In genomic region chr5:84397385-84397784, GRCh38 we compare ENCODE assay signal across 25 cellular contexts.
"Had no signal": no experiment of that assay in that cellular context is flagged by ENCODE, and none has a peak within 500 bp of the region (broad histone marks: within the 10 kb centered on the region; RNA-seq: fewer than 3 reads in every experiment).

No MANE protein-coding gene starts in this region.

- H3K36me3 ChIP-seq: colonic mucosa, esophagus muscularis mucosa, esophagus squamous epithelium, gastrocnemius medialis, gastroesophageal sphincter, heart left ventricle, heart right ventricle had no signal

- H3K9me3 ChIP-seq: colonic mucosa, esophagus muscularis mucosa, esophagus squamous epithelium, gastrocnemius medialis, gastroesophageal sphincter, heart left ventricle, heart right ventricle had no signal

- ATAC-seq: effector memory CD8-positive, alpha-beta T cell; esophagus mucosa; foreskin keratinocyte; gastrocnemius medialis; gastroesophageal sphincter; heart left ventricle; heart right ventricle had no signal

- H3K4me3 Mint-ChIP-seq: dendritic cell treated with granulocyte-macrophage colony-stimulating factor and Interleukin-4, amounts not matched to agents 40 ng/mL and 50 ng/mL, for 4 days; effector memory CD8-positive, alpha-beta T cell; endodermal cell had no signal

- H3K4me1 ChIP-seq: colonic mucosa, foreskin keratinocyte, gastrocnemius medialis, heart left ventricle, heart right ventricle had no signal

- DNase-seq: colonic mucosa; cortex of kidney; dermis blood vessel endothelial cell; dorsolateral prefrontal cortex; effector CD4-positive, alpha-beta T cell; effector CD8-positive, alpha-beta T cell; effector memory CD4-positive, alpha-beta T cell; effector memory CD8-positive, alpha-beta T cell; endodermal cell; erythroblast; esophagus squamous epithelium; foreskin fibroblast; foreskin keratinocyte; foreskin melanocyte; gastrocnemius medialis; glutamatergic neuron; head of caudate nucleus; heart left ventricle; heart right ventricle had no signal

- H3K27me3 ChIP-seq: colonic mucosa, dorsolateral prefrontal cortex, esophagus muscularis mucosa, esophagus squamous epithelium, foreskin keratinocyte, gastrocnemius medialis, gastroesophageal sphincter, heart left ventricle, heart right ventricle had no signal

- H3K4me1 Mint-ChIP-seq: endodermal cell had no signal

- H3K27me3 Mint-ChIP-seq: dendritic cell treated with granulocyte-macrophage colony-stimulating factor and Interleukin-4, amounts not matched to agents 40 ng/mL and 50 ng/mL, for 4 days; effector memory CD8-positive, alpha-beta T cell had no signal

- H3K4me3 ChIP-seq: colonic mucosa, coronary artery, dorsolateral prefrontal cortex, esophagus muscularis mucosa, esophagus squamous epithelium, gastrocnemius medialis, gastroesophageal sphincter, heart left ventricle, heart right ventricle had no signal

- H3K27ac ChIP-seq: colonic mucosa, coronary artery, epithelial cell of prostate, esophagus muscularis mucosa, esophagus squamous epithelium, foreskin keratinocyte, gastrocnemius medialis, gastroesophageal sphincter, heart left ventricle, heart right ventricle had no signal

- H3K9me3 Mint-ChIP-seq: dendritic cell treated with granulocyte-macrophage colony-stimulating factor and Interleukin-4, amounts not matched to agents 40 ng/mL and 50 ng/mL, for 4 days; endodermal cell had no signal

- H3K27ac Mint-ChIP-seq: dendritic cell treated with granulocyte-macrophage colony-stimulating factor and Interleukin-4, amounts not matched to agents 40 ng/mL and 50 ng/mL, for 4 days; effector memory CD8-positive, alpha-beta T cell; endodermal cell had no signal
